8 cellular contexts compared by ENCODE assay signal in genomic region chr12:12606793-12607589, GRCh38.
DNase-seq lines count a peak whose midpoint lies in the region; ATAC-seq and TF ChIP-seq lines count a peak whose summit lies in the region.

No MANE protein-coding gene starts in this region.

- no peak for TF ChIP-seq CTCF in GM06990 (IDR thresholded peaks at IDR 0.05; ENCODE audit: insufficient read depth, low read length, poor library complexity, severe bottlenecking)

- no peak for ATAC-seq in HG02642 (IDR thresholded peaks at IDR 0.05; ENCODE audit: poor library complexity, unreplicated experiment)

- no peak overlapping the region; the same call in 1 of the 2 replicates for H3K4me3 ChIP-seq in GM06990 (replicated peaks; ENCODE audit: low read depth, low read length)

- H3K27ac ChIP-seq in layer of hippocampus (ENCODE audit: low read depth, low read length), result peak overlapping the region; percentile 67

- H3K36me3 ChIP-seq in GM06990 (ENCODE audit: control insufficient read depth, insufficient read depth, low read length), result no peaks in the 10 kb centered on the region

- no peaks in the 10 kb centered on the region for H3K27me3 ChIP-seq in GM06990 (replicated peaks; ENCODE audit: control insufficient read depth, insufficient read depth, low read length)
- no peaks in the 10 kb centered on the region for H3K27me3 ChIP-seq in layer of hippocampus (ENCODE audit: control insufficient read depth, insufficient read depth, low read length)

- DNase-seq in GM06990 (ENCODE audit: extremely low read depth, insufficient read length), result peak; percentile 34
- peak; percentile 43 for DNase-seq in HCEC 1CT
- DNase-seq in SW480 (ENCODE audit: low spot score), result peak; percentile 97
- no peak for DNase-seq in GOT3 (lab: John Stamatoyannopoulos, UW)
- no peak for DNase-seq in GM19238 (ENCODE audit: insufficient read length, low spot score)
- no peak for DNase-seq in activated gamma-delta T cell treated with Interleukin-2 at 50 U/mL for 16 hours

Comparison
In these comparisons a context has a peak if more than half of its experiments do, and no peak if none do; other contexts are left out.
1. DNase-seq: peak in GM06990 (single experiment), HCEC 1CT (single experiment) and SW480 (single experiment); none in GOT3 (single experiment), GM19238 (single experiment) and activated gamma-delta T cell treated with Interleukin-2 at 50 U/mL for 16 hours (single experiment).